ENCODE assay signal across 11 cellular contexts in the genomic region with DNA sequence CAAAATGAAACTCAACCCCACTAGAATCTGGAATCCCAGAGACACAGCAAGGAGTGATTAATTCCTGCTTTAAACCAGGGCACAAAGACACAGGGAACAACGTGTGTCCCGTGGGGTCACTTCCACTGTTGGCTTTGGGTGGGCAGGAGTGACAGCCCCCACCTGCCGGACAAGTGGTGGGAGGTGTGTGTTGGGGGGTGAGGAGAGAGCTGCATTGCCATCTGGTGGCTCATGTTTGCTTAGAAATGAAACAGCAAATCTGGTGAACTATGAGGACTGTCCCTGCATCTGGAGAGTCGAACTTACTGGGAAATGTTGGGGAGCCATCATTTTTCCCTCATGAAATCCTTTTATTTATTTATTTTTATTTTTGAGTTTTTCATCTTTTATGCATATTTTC.
DNase-seq lines count a peak whose midpoint lies in the region; ATAC-seq, FAIRE-seq and TF ChIP-seq lines count a peak whose summit lies in the region.
"Had no signal": no experiment of that assay in that cellular context is flagged by ENCODE, and none has a peak within 500 bp of the region (broad histone marks: within the 10 kb centered on the region; RNA-seq: fewer than 3 reads in every experiment).

No MANE protein-coding gene starts in this region.

- no peaks in the 10 kb centered on the region for H3K9me3 Mint-ChIP-seq in osteocyte (ENCODE audit: unreplicated experiment)

- H3K4ac ChIP-seq in H1 (replicated peaks; ENCODE audit: insufficient read length, low read depth, low read length) = no peak overlapping the region

- no peaks in the 10 kb centered on the region for H3K27me3 ChIP-seq in H1 (replicated peaks in 1 of 4; ENCODE audit: control insufficient read depth in 3 of 4, extremely low read depth in 1 of 4, insufficient read depth in 3 of 4, low read length in 3 of 4)

- H3K18ac ChIP-seq in H1 (ENCODE audit: extremely low read depth, low read length) = no peak overlapping the region

- 76% methylated on average over 4 of the region's 4 CpGs; no CpG with 5 or more reads in 1 of the 2 experiments for WGBS in H1 (ENCODE audit: extremely low coverage in 1 of 2, insufficient coverage in 1 of 2, insufficient read length in 1 of 2, insufficient replicate concordance in 2 of 2, low coverage in 1 of 2, low lambda C conversion rate in 2 of 2, missing lambda C conversion rate in 1 of 2), 2 experiments

- TF ChIP-seq RAD21 in H1 (IDR thresholded peaks at IDR 0.05 in 1 of 2, conservative IDR thresholded peaks at IDR 0.05 in 1 of 2; ENCODE audit: low read depth in 2 of 2, low read length in 2 of 2) = peak; percentile 37 to 44; a peak in 3 of 4 replicates

- no peaks in the 10 kb centered on the region for H3K36me3 Mint-ChIP-seq in osteocyte (ENCODE audit: unreplicated experiment)
- H3K36me3 Mint-ChIP-seq: naive B cell had no signal

- no peak overlapping the region for H3K56ac ChIP-seq in H1 (replicated peaks; ENCODE audit: insufficient read length, low read depth, low read length)

- no peak overlapping the region for H4K91ac ChIP-seq in H1 (replicated peaks; ENCODE audit: insufficient read length, low read length)

- no peaks in the 10 kb centered on the region for H3K79me1 ChIP-seq in H1 (ENCODE audit: low read depth, low read length)

- no peak overlapping the region for H2BK120ac ChIP-seq in H1 (replicated peaks; ENCODE audit: low read depth, low read length)

- no peak overlapping the region for H3K4me3 ChIP-seq in NB4 (ENCODE audit: low read depth, low read length)
- H3K4me3 ChIP-seq in H1 (ENCODE audit: extremely low read depth in 1 of 4, insufficient read depth in 2 of 4, low read depth in 3 of 4, low read length in 4 of 4) = no peak overlapping the region

- H4K5ac ChIP-seq in H1 (ENCODE audit: insufficient read length, low read depth, low read length) = no peak overlapping the region

- no peak overlapping the region for H4K8ac ChIP-seq in H1 (ENCODE audit: extremely low read depth, insufficient read depth, low read length)

- no peak overlapping the region for H3K14ac ChIP-seq in H1 (ENCODE audit: insufficient read length)

- DNase-seq in NCI-H1092 treated with DMSO at 0.1 percent for 48 hours (lab: John Stamatoyannopoulos, UW) (peak; percentile 52), NCI-H1092 (lab: John Stamatoyannopoulos, UW) (no peak), NB4 (ENCODE audit: low read depth) (no peak), H1 (ENCODE audit: low read depth in 1 of 2, low spot score in 2 of 2) (no peak), osteocyte (ENCODE audit: extremely low spot score, unreplicated experiment) (no peak), activated gamma-delta T cell treated with Interleukin-2 at 50 U/mL for 16 hours (no peak)
- DNase-seq in activated CD4-positive, alpha-beta T cell treated with anti-CD3 and anti-CD28 coated beads for 1 hour = no peak
- DNase-seq: naive B cell had no signal

- no peak overlapping the region for H3K9ac ChIP-seq in H1 (replicated peaks in 1 of 4; ENCODE audit: extremely low read depth in 1 of 4, low read depth in 3 of 4, low read length in 3 of 4)

- H3K23ac ChIP-seq in H1 (ENCODE audit: insufficient read length) = no peak overlapping the region

- no peak overlapping the region for H2AFZ ChIP-seq in H1 (ENCODE audit: low read length)

- no peaks in the 10 kb centered on the region for H3K79me2 ChIP-seq in H1 (ENCODE audit: control insufficient read depth in 1 of 2, insufficient read depth in 2 of 2, low read length in 2 of 2)

- no peaks in the 10 kb centered on the region for H3K9me3 ChIP-seq in H1 (ENCODE audit: insufficient read depth in 2 of 2, low read depth in 1 of 2, low read length in 1 of 2)

- FAIRE-seq in H1 (lab: Jason Lieb, UNC) = no peak

- no peak overlapping the region for H3K4me3 Mint-ChIP-seq in osteocyte (ENCODE audit: unreplicated experiment)
- H3K4me3 Mint-ChIP-seq: B cell, naive B cell had no signal

- no peak overlapping the region for H3K27ac Mint-ChIP-seq in osteocyte (ENCODE audit: unreplicated experiment)
- H3K27ac Mint-ChIP-seq: B cell had no signal

- peaks cover 0 to 1% of the 10 kb centered on the region in 2 experiments for H4K20me1 ChIP-seq in H1 (replicated peaks in 1 of 2; ENCODE audit: control insufficient read depth in 1 of 2, insufficient read depth in 2 of 2, low read length in 2 of 2)

- H3K23me2 ChIP-seq in H1 (ENCODE audit: low read depth, low read length) = peaks cover 11% of the 10 kb centered on the region; the same call in 1 of the 2 replicates

- TF ChIP-seq CTCF in NB4 (IDR thresholded peaks at IDR 0.05; ENCODE audit: low read depth, low read length) (peak; percentile 45), H1 (IDR thresholded peaks at IDR 0.05; ENCODE audit: control extremely low read depth in 1 of 3, insufficient read depth in 1 of 3, low read depth in 1 of 3, low read length in 3 of 3) (peak in 2 of 3 experiments; percentile 24 to 44; a peak in 3 of 4 replicates), osteocyte (IDR thresholded peaks at IDR 0.05) (peak; percentile 57)

- no peak overlapping the region for H2BK5ac ChIP-seq in H1 (ENCODE audit: low read depth, low read length)

- no peak overlapping the region for H2AK5ac ChIP-seq in H1 (ENCODE audit: low read depth, low read length)

- H3K27ac ChIP-seq in H1 (ENCODE audit: low read depth, low read length) = no peak overlapping the region
- H3K27ac ChIP-seq: epithelial cell of prostate had no signal

- peaks cover 0 to 1% (median 0%) of the 10 kb centered on the region in 4 experiments; a peak in 3 of 7 replicates for H3K4me1 ChIP-seq in H1 (replicated peaks in 1 of 4; ENCODE audit: control insufficient read depth in 3 of 4, insufficient read depth in 4 of 4, low read length in 3 of 4)

- no peak for TF ChIP-seq EP300 in H1 (IDR thresholded peaks at IDR 0.05; ENCODE audit: borderline replicate concordance in 1 of 2, low read depth in 2 of 2, low read length in 2 of 2)

- POLR2A ChIA-PET in H1 (lab: Charles Lee; ENCODE audit: partially characterized antibody) = no interaction called here

- H3K4me1 Mint-ChIP-seq in osteocyte (ENCODE audit: unreplicated experiment) = peaks cover 11% of the 10 kb centered on the region
- H3K4me1 Mint-ChIP-seq: B cell had no signal

- no peak for TF ChIP-seq POLR2A in NB4 (IDR thresholded peaks at IDR 0.05; ENCODE audit: extremely low read depth, insufficient read length)
- TF ChIP-seq POLR2A in H1 (IDR thresholded peaks at IDR 0.05; ENCODE audit: control extremely low read depth in 1 of 2, low read depth in 2 of 2, low read length in 2 of 2) = no peak

- H3K4me2 ChIP-seq in H1 (ENCODE audit: insufficient read depth in 1 of 2, low read depth in 2 of 2, low read length in 2 of 2) = no peak overlapping the region

- H3K27me3 Mint-ChIP-seq in osteocyte (ENCODE audit: unreplicated experiment) = peaks cover 68% of the 10 kb centered on the region

- H2BK12ac ChIP-seq in H1 (ENCODE audit: low read depth, low read length) = 0 out of 2 replicates have a peak overlapping the region, but pooled peaks have one; percentile 43

- no peaks in the 10 kb centered on the region; a peak in 1 of 8 replicates for H3K36me3 ChIP-seq in H1 (ENCODE audit: control insufficient read depth in 2 of 4, insufficient read depth in 4 of 4, low read length in 3 of 4)

- no peak for ATAC-seq in HG03135 (IDR thresholded peaks at IDR 0.05; ENCODE audit: unreplicated experiment)

- CTCF ChIA-PET in H1 (lab: Charles Lee; ENCODE audit: partially characterized antibody) = interaction anchor here (0.6 to 1.8 kb wide), 16 partner anchors 9 to 314 kb away, joined by 3 to 8 read pairs (median 4); no protein-coding TSS in a partner anchor

- H2BK15ac ChIP-seq in H1 (ENCODE audit: low read length) = 0 out of 2 replicates have a peak overlapping the region, but pooled peaks have one; percentile 61

- no peak overlapping the region for H2BK20ac ChIP-seq in H1 (ENCODE audit: low read length)

TF ChIP-seq in H1, 55 proteins besides CTCF, POLR2A, EP300 and RAD21:
- TF ChIP-seq CBX5 (IDR thresholded peaks at IDR 0.05; ENCODE audit: low read depth, low read length) = no peak
- no peak for TF ChIP-seq POLR2AphosphoS5 (IDR thresholded peaks at IDR 0.05; ENCODE audit: low read depth, low read length)
- TF ChIP-seq BCL11A (IDR thresholded peaks at IDR 0.05; ENCODE audit: low read depth in 2 of 2, low read length in 2 of 2) = no peak
- TF ChIP-seq, protein P1, sequence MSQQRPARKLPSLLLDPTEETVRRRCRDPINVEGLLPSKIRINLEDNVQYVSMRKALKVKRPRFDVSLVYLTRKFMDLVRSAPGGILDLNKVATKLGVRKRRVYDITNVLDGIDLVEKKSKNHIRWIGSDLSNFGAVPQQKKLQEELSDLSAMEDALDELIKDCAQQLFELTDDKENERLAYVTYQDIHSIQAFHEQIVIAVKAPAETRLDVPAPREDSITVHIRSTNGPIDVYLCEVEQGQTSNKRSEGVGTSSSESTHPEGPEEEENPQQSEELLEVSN (IDR thresholded peaks at IDR 0.05) = no peak
- TF ChIP-seq, protein P2, sequence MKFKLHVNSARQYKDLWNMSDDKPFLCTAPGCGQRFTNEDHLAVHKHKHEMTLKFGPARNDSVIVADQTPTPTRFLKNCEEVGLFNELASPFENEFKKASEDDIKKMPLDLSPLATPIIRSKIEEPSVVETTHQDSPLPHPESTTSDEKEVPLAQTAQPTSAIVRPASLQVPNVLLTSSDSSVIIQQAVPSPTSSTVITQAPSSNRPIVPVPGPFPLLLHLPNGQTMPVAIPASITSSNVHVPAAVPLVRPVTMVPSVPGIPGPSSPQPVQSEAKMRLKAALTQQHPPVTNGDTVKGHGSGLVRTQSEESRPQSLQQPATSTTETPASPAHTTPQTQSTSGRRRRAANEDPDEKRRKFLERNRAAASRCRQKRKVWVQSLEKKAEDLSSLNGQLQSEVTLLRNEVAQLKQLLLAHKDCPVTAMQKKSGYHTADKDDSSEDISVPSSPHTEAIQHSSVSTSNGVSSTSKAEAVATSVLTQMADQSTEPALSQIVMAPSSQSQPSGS (IDR thresholded peaks at IDR 0.05; ENCODE audit: low read length) = no peak
